8 cellular contexts compared by ENCODE assay signal in genomic region chr7:132580717-132581285, GRCh38. TPM values are rescaled to one million over a fixed set of nuclear protein-coding genes. Genes with fewer than 3 reads are reported as not detected.
A peak's percentile ranks its signal among the peaks of the same experiment; 100 is the strongest.
DNase-seq lines count a peak whose midpoint lies in the region; ATAC-seq, FAIRE-seq and TF ChIP-seq lines count a peak whose summit lies in the region.

No MANE protein-coding gene starts in this region.

- peak; percentile 58 for ATAC-seq in GM19328 (IDR thresholded peaks at IDR 0.05; ENCODE audit: unreplicated experiment)
- peak; percentile 22 for ATAC-seq in gastroesophageal sphincter

- H3K36me3 ChIP-seq in BJ (ENCODE audit: control insufficient read depth, insufficient read depth, low read length) (no peaks in the 10 kb centered on the region), Karpas-422 (ENCODE audit: insufficient read depth, low read length) (no peaks in the 10 kb centered on the region), gastroesophageal sphincter (no peaks in the 10 kb centered on the region), parathyroid adenoma (ENCODE audit: control insufficient read depth, insufficient read depth, low read length) (no peaks in the 10 kb centered on the region), transverse colon (no peaks in the 10 kb centered on the region)

- H3K27me3 ChIP-seq in BJ (ENCODE audit: control insufficient read depth, insufficient read depth, low read length) (peaks cover 20% of the 10 kb centered on the region), Karpas-422 (ENCODE audit: low read length) (no peaks in the 10 kb centered on the region), gastroesophageal sphincter (peaks cover 14% of the 10 kb centered on the region), parathyroid adenoma (ENCODE audit: control insufficient read depth, insufficient read depth, low read length) (no peaks in the 10 kb centered on the region), transverse colon (peaks cover 31% of the 10 kb centered on the region)

- 0 to 19% methylated on average over 2 to 3 of the region's 4 CpGs for WGBS in gastroesophageal sphincter (ENCODE audit: low coverage in 1 of 2), 2 donors
- 0 to 5% methylated on average over 1 to 4 of the region's 4 CpGs for WGBS in transverse colon (ENCODE audit: low coverage in 1 of 2), 2 donors

- CTCF ChIA-PET in BJ (lab: Yijun Ruan, JAX), result interaction anchor here (0.5 to 4.1 kb wide), 33 partner anchors 9 to 891 kb away, joined by 3 to 25 read pairs (median 5); no protein-coding TSS in a partner anchor

- POLR2A ChIA-PET in BJ (lab: Charles Lee), result no interaction called here

- H3K9me2 ChIP-seq in Karpas-422 (replicated peaks; ENCODE audit: insufficient read depth, low read length), result no peaks in the 10 kb centered on the region

- H3K4me3 ChIP-seq in BJ (ENCODE audit: low read depth, low read length) (no peak overlapping the region), Karpas-422 (ENCODE audit: low read length) (no peak overlapping the region), gastroesophageal sphincter (no peak overlapping the region), parathyroid adenoma (ENCODE audit: low read depth, low read length) (no peak overlapping the region), transverse colon (no peak overlapping the region)

- TF ChIP-seq POLR2A in gastroesophageal sphincter (IDR thresholded peaks at IDR 0.05) (no peak), transverse colon (IDR thresholded peaks at IDR 0.05) (no peak)

- TF ChIP-seq EP300 in gastroesophageal sphincter (IDR thresholded peaks at IDR 0.05) (no peak), transverse colon (IDR thresholded peaks at IDR 0.05; ENCODE audit: low read depth) (no peak)

- H3K27ac ChIP-seq in Karpas-422 (ENCODE audit: low read length) (no peak overlapping the region), gastroesophageal sphincter (no peak overlapping the region), parathyroid adenoma (no peak overlapping the region), transverse colon (no peak overlapping the region)

- H3K9ac ChIP-seq in Karpas-422 (ENCODE audit: low read length) (no peak overlapping the region), parathyroid adenoma (no peak overlapping the region)

- no peaks in the 10 kb centered on the region for H4K20me1 ChIP-seq in Karpas-422 (ENCODE audit: insufficient read depth, low read depth, low read length)

- TF ChIP-seq CTCF in BJ (IDR thresholded peaks at IDR 0.05; ENCODE audit: insufficient read depth, low read depth, low read length), result peak; percentile 73
- TF ChIP-seq CTCF in gastroesophageal sphincter (IDR thresholded peaks at IDR 0.05), result peak; percentile 69 to 83 (median 76)
- TF ChIP-seq CTCF in parathyroid adenoma (IDR thresholded peaks at IDR 0.05), result peak; percentile 83
- TF ChIP-seq CTCF in transverse colon (IDR thresholded peaks at IDR 0.05), result peak; percentile 71 to 84 (median 78)

- FAIRE-seq in RCC 7860 (lab: Jason Lieb, UNC), result no peak

- intact Hi-C loops in transverse colon (cut with DNase I; ENCODE audit: low total_unique reads), result loop anchor here (2.0 to 10.0 kb wide), 2 partner anchors 262 to 636 kb away; no protein-coding TSS in a partner anchor

- H3K9me3 ChIP-seq in Karpas-422 (ENCODE audit: low read length) (no peaks in the 10 kb centered on the region), gastroesophageal sphincter (no peaks in the 10 kb centered on the region), parathyroid adenoma (ENCODE audit: control insufficient read depth, low read length) (no peaks in the 10 kb centered on the region), transverse colon (no peaks in the 10 kb centered on the region)

- no peaks in the 10 kb centered on the region for H3K4me1 ChIP-seq in Karpas-422 (ENCODE audit: low read length)
- H3K4me1 ChIP-seq in gastroesophageal sphincter, result peaks cover 0 to 22% (median 11%) of the 10 kb centered on the region in 3 donors
- H3K4me1 ChIP-seq in parathyroid adenoma, result no peaks in the 10 kb centered on the region
- H3K4me1 ChIP-seq in transverse colon, result peaks cover 7 to 15% (median 10%) of the 10 kb centered on the region in 4 donors

- no peak for DNase-seq in BJ (ENCODE audit: low read depth)
- DNase-seq in Karpas-422, result peak; percentile 89
- DNase-seq in RCC 7860 (ENCODE audit: low spot score), result peak; percentile 61
- peak; percentile 47 for DNase-seq in activated effector memory CD4-positive, alpha-beta T cell treated with Interleukin-2 at 50 U/mL for 16 hours
- DNase-seq in transverse colon, result peak; percentile 77

- H3K4me2 ChIP-seq in Karpas-422 (ENCODE audit: low read depth, low read length, poor library complexity, severe bottlenecking) (no peak overlapping the region), parathyroid adenoma (ENCODE audit: low read length) (no peak overlapping the region)

- in situ Hi-C loops in transverse colon (cut with MboI; ENCODE audit: low pct_ligation_motif_present in 1 of 4, low pct_unique_long_range_greater_than_20kb in 1 of 4, low sequenced_read_pairs in 3 of 4), result loop anchor here in 3 of 4 donors (10.0 to 25.0 kb wide), 4 partner anchors 266 to 896 kb away; no protein-coding TSS in a partner anchor

- H3K79me2 ChIP-seq in Karpas-422 (ENCODE audit: low read length), result no peaks in the 10 kb centered on the region
- H3K79me2 ChIP-seq in parathyroid adenoma, result no peaks in the 10 kb centered on the region

- no peak overlapping the region for H2AFZ ChIP-seq in Karpas-422 (ENCODE audit: low read length)
- no peak overlapping the region for H2AFZ ChIP-seq in parathyroid adenoma

RNA-seq across cellular contexts. Expression of gene PLXNA4, which starts 4.5 kb away (rescaled TPM):
- polyA plus RNA-seq in BJ (2011; rRNA removed), result 0.22 and 0.28 TPM in 2 replicates
- 0.87 and 1.0 TPM in 2 replicates for polyA minus RNA-seq in BJ (2011; rRNA and poly(A)+ RNA removed)
- total RNA-seq in Karpas-422 (2014; rRNA removed; shearing (Covaris generic); ENCODE audit: low replicate concordance), result 0.29 and 0.48 TPM in 2 replicates
- total RNA-seq in gastroesophageal sphincter (10 to 100 TPM in 2 of 4 donors, 1 to 10 TPM in 2; 4.8 to 19.7 (median 10.7) TPM), transverse colon (1 to 10 TPM; 1.1 to 2.8 (median 1.4) TPM)
